ENCODE assay signal across 24 cellular contexts in the genomic region with DNA sequence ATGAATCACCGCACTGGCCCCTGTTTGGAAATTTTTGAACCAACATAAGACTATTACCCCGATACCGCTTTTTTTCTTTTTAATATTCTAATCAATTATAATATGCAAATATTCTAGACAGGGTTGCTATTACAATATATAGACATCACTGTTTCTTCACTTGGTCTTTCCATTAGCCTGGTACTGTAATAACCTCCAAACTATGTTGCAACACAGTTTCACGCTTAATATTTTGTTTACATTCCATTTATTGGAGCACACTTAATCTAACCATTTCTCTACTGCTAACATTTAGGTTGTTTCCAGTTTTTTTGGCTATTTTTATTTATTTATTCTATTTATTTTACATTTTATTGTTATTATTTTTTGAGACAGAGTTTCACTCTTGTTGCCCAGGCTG. TPM values are rescaled to one million over a fixed set of nuclear protein-coding genes. Genes with fewer than 3 reads are reported as not detected.
DNase-seq lines count a peak whose midpoint lies in the region; ATAC-seq, FAIRE-seq and TF ChIP-seq lines count a peak whose summit lies in the region.
"Had no signal": no experiment of that assay in that cellular context is flagged by ENCODE, and none has a peak within 500 bp of the region (broad histone marks: within the 10 kb centered on the region; RNA-seq: fewer than 3 reads in every experiment).

No MANE protein-coding gene starts in this region.

- H3K9ac ChIP-seq in HepG2 (ENCODE audit: insufficient read depth, low read depth, low read length) (no peak overlapping the region), K562 (ENCODE audit: insufficient read depth in 1 of 2, low read depth in 2 of 2, low read length in 2 of 2) (no peak overlapping the region)
- H3K9ac ChIP-seq: BLaER1 treated with 17β-estradiol and CSF1 and Interleukin-3, amounts not matched to agents 10 nM and 100 nM had no signal

- no peak for ATAC-seq in HepG2
- no peak for ATAC-seq in right lobe of liver
- ATAC-seq in K562: no peak
- ATAC-seq in GM21526 (IDR thresholded peaks at IDR 0.05; ENCODE audit: low FRiP score, unreplicated experiment): no peak
- no peak for ATAC-seq in GM18517 (IDR thresholded peaks at IDR 0.05; ENCODE audit: unreplicated experiment)
- ATAC-seq: CD8-positive, alpha-beta T cell had no signal

- WGBS in HepG2 (ENCODE audit: low lambda C conversion rate): 67% methylated on average over 4 of the region's 4 CpGs
- WGBS in right lobe of liver (ENCODE audit: insufficient coverage, low coverage, low lambda C conversion rate, missing lambda C conversion rate): 80% methylated on average over 4 of the region's 4 CpGs
- WGBS in K562 (ENCODE audit: insufficient coverage, low coverage, missing lambda C conversion rate): 0% methylated on average over 4 of the region's 4 CpGs
- 88% methylated on average over 4 of the region's 4 CpGs for WGBS in hepatocyte (ENCODE audit: low lambda C conversion rate, missing lambda C conversion rate)

- DNase-seq in HepG2 (ENCODE audit: low spot score) (no peak), right lobe of liver (no peak), K562 (ENCODE audit: extremely low read depth in 1 of 4, low spot score in 3 of 4) (no peak), hepatocyte (ENCODE audit: low spot score) (no peak), superior temporal gyrus (ENCODE audit: extremely low spot score) (no peak)
- DNase-seq: AML-193; Caco-2; Calu3; CD4-positive, alpha-beta T cell; CD8-positive, alpha-beta T cell; DMS79 treated with DMSO at 0.1 percent for 48 hours; GF-D8 had no signal

- BruUV-seq in HepG2 (replicated peaks; lab: Mats Ljungman, UMichigan): no TSS peak
- BruUV-seq in K562 (replicated peaks; lab: Mats Ljungman, UMichigan): no TSS peak

- H3K27ac ChIP-seq in HepG2 (ENCODE audit: extremely low read length, insufficient read depth, low read length) (no peak overlapping the region), right lobe of liver (no peak overlapping the region), K562 (ENCODE audit: extremely low read depth, low read depth, low read length) (no peak overlapping the region), hepatocyte (peak overlapping the region; percentile 63)
- H3K27ac ChIP-seq: 22Rv1; A549; BLaER1 treated with 17β-estradiol and CSF1 and Interleukin-3, amounts not matched to agents 10 nM and 100 nM; C4-2B had no signal

- no peak for TF ChIP-seq EP300 in HepG2 (IDR thresholded peaks at IDR 0.05; ENCODE audit: low read depth in 2 of 2, low read length in 2 of 2)
- no peak for TF ChIP-seq EP300 in HepG2 (CRISPR knock-in tag; IDR thresholded peaks at IDR 0.05; ENCODE audit: borderline replicate concordance)
- no peak for TF ChIP-seq EP300 in K562 (IDR thresholded peaks at IDR 0.05; ENCODE audit: low read length)

- TF ChIP-seq RAD21 in HepG2 (CRISPR knock-in tag; IDR thresholded peaks at IDR 0.05) (no peak), K562 (CRISPR knock-in tag; conservative IDR thresholded peaks at IDR 0.05 in 1 of 2, IDR thresholded peaks at IDR 0.05 in 1 of 2) (no peak)

- FAIRE-seq in HepG2 (lab: Jason Lieb, UNC) (no peak), K562 (lab: Jason Lieb, UNC) (no peak)
- FAIRE-seq: A549, D721Med, G401.6, GM12891, GM18507, GM19239 had no signal

- in situ Hi-C loops in HepG2 (cut with HindIII; ENCODE audit: extremely low pct_ligation_motif_present, low pct_unique_long_range_greater_than_20kb) (no loop called here), K562 (cut with MboI) (no loop called here)

- TF ChIP-seq CTCF in HepG2 (CRISPR knock-in tag; IDR thresholded peaks at IDR 0.05) (no peak), right lobe of liver (IDR thresholded peaks at IDR 0.05) (no peak), K562 (IDR thresholded peaks at IDR 0.05 in 2 of 3, conservative IDR thresholded peaks at IDR 0.05 in 1 of 3; ENCODE audit: insufficient read depth in 2 of 3, low read depth in 1 of 3, low read length in 3 of 3) (no peak), hepatocyte (IDR thresholded peaks at IDR 0.05; ENCODE audit: poor library complexity) (no peak)

- H3K9me3 ChIP-seq in HepG2 (ENCODE audit: low read length) (no peaks in the 10 kb centered on the region), right lobe of liver (no peaks in the 10 kb centered on the region), K562 (replicated peaks; ENCODE audit: control insufficient read depth, insufficient read depth, low read depth, low read length) (no peaks in the 10 kb centered on the region), hepatocyte (ENCODE audit: low read depth) (no peaks in the 10 kb centered on the region)
- H3K9me3 ChIP-seq: A549, Caco-2 had no signal

- H3K36me3 ChIP-seq in HepG2 (replicated peaks in 1 of 2; ENCODE audit: control insufficient read depth in 1 of 2, insufficient read depth in 2 of 2, low read length in 2 of 2): no peaks in the 10 kb centered on the region
- no peaks in the 10 kb centered on the region for H3K36me3 ChIP-seq in right lobe of liver
- no peaks in the 10 kb centered on the region for H3K36me3 ChIP-seq in K562 (ENCODE audit: control insufficient read depth, insufficient read depth, low read length)
- no peaks in the 10 kb centered on the region for H3K36me3 ChIP-seq in hepatocyte (replicated peaks; ENCODE audit: insufficient read depth, low read depth)
- H3K36me3 ChIP-seq: BLaER1 treated with 17β-estradiol and CSF1 and Interleukin-3, amounts not matched to agents 10 nM and 100 nM had no signal

- H3K27me3 ChIP-seq in HepG2 (ENCODE audit: control insufficient read depth in 1 of 2, insufficient read depth in 2 of 2, low read length in 2 of 2) (peaks cover 0 to 10% of the 10 kb centered on the region in 2 experiments; a peak in 2 of 5 replicates), right lobe of liver (no peaks in the 10 kb centered on the region), K562 (ENCODE audit: control insufficient read depth in 2 of 2, insufficient read depth in 2 of 2, low read length in 2 of 2) (peaks cover 19 to 44% of the 10 kb centered on the region in 2 experiments; a peak in 4 of 5 replicates), hepatocyte (no peaks in the 10 kb centered on the region)
- H3K27me3 ChIP-seq: BLaER1 treated with 17β-estradiol and CSF1 and Interleukin-3, amounts not matched to agents 10 nM and 100 nM had no signal

- H3K79me2 ChIP-seq in HepG2 (ENCODE audit: insufficient read depth, low read length) (no peaks in the 10 kb centered on the region), K562 (ENCODE audit: control insufficient read depth, insufficient read depth, low read length) (no peaks in the 10 kb centered on the region), hepatocyte (no peaks in the 10 kb centered on the region)

- no peaks in the 10 kb centered on the region for H3K9me2 ChIP-seq in hepatocyte (replicated peaks; ENCODE audit: insufficient read depth)

- H4K20me1 ChIP-seq in HepG2 (ENCODE audit: insufficient read depth, low read length): no peaks in the 10 kb centered on the region
- no peaks in the 10 kb centered on the region for H4K20me1 ChIP-seq in K562 (replicated peaks; ENCODE audit: control insufficient read depth, insufficient read depth, low read length)
- H4K20me1 ChIP-seq in hepatocyte (ENCODE audit: insufficient read depth, poor library complexity, severe bottlenecking): no peaks in the 10 kb centered on the region
- H4K20me1 ChIP-seq: BLaER1 treated with 17β-estradiol and CSF1 and Interleukin-3, amounts not matched to agents 10 nM and 100 nM had no signal

- POLR2A ChIA-PET in HepG2 (lab: Yijun Ruan, JAX): interaction anchor here (1.0 kb wide), 1 partner anchor 17 kb away, joined by 3 read pairs; the partner anchor contains the start of gene NID1
- POLR2A ChIA-PET in K562 (lab: Yijun Ruan, JAX): no interaction called here

- no peak for TF ChIP-seq POLR2A in HepG2 (IDR thresholded peaks at IDR 0.05; ENCODE audit: insufficient read depth in 1 of 2, low read depth in 2 of 2, low read length in 2 of 2)
- TF ChIP-seq POLR2A in right lobe of liver (IDR thresholded peaks at IDR 0.05): no peak
- no peak for TF ChIP-seq POLR2A in K562 (conservative IDR thresholded peaks at IDR 0.05)

- H3K4me2 ChIP-seq in HepG2 (ENCODE audit: low read depth, low read length) (no peak overlapping the region), K562 (ENCODE audit: insufficient read depth, low read length) (no peak overlapping the region), hepatocyte (peak overlapping the region; percentile 64)
- H3K4me2 ChIP-seq: A549; BLaER1 treated with 17β-estradiol and CSF1 and Interleukin-3, amounts not matched to agents 10 nM and 100 nM had no signal

- intact Hi-C loops in HepG2 (cut with micrococcal nuclease; ENCODE audit: unreplicated experiment) (no loop called here), right lobe of liver (cut with DNase I) (no loop called here), K562 (cut with micrococcal nuclease) (no loop called here)

- H3K4me1 ChIP-seq in HepG2 (ENCODE audit: insufficient read depth, low read length): peaks cover 16% of the 10 kb centered on the region
- no peaks in the 10 kb centered on the region for H3K4me1 ChIP-seq in right lobe of liver
- H3K4me1 ChIP-seq in K562 (replicated peaks in 1 of 2; ENCODE audit: control insufficient read depth in 2 of 2, insufficient read depth in 2 of 2, low read length in 2 of 2): no peaks in the 10 kb centered on the region
- H3K4me1 ChIP-seq in hepatocyte (ENCODE audit: insufficient read depth): peaks cover 16% of the 10 kb centered on the region

- H3K4me3 ChIP-seq in HepG2 (replicated peaks in 1 of 3; ENCODE audit: insufficient read depth in 1 of 3, low read depth in 2 of 3, low read length in 3 of 3): no peak overlapping the region
- no peak overlapping the region for H3K4me3 ChIP-seq in right lobe of liver
- no peak overlapping the region for H3K4me3 ChIP-seq in K562
- H3K4me3 ChIP-seq in hepatocyte: no peak overlapping the region
- H3K4me3 ChIP-seq: A549; BLaER1 treated with 17β-estradiol and CSF1 and Interleukin-3, amounts not matched to agents 10 nM and 100 nM had no signal

- H2AFZ ChIP-seq in HepG2 (ENCODE audit: low read length) (no peak overlapping the region), K562 (ENCODE audit: low read depth, low read length) (no peak overlapping the region), hepatocyte (no peak overlapping the region)

- CTCF ChIA-PET in HepG2 (lab: Yijun Ruan, JAX; ENCODE audit: low intra/inter-chr PET ratio, low total read pairs) (no interaction called here), K562 (lab: Yijun Ruan, JAX; ENCODE audit: low intra/inter-chr PET ratio) (no interaction called here)

- H3K9me1 ChIP-seq in K562 (ENCODE audit: control insufficient read depth, insufficient read depth, low read length): no peaks in the 10 kb centered on the region

RNA-seq across cellular contexts. Expression of gene NID1, which starts 17.6 kb away (rescaled TPM):
- total RNA-seq in HepG2 (2016; rRNA removed; fragmentation: Illumina TruSeq; extraction: Trizol): 29.3 and 50.2 TPM in 2 replicates
- 5.0 and 5.1 TPM in 2 replicates for total RNA-seq in HepG2 (2016; cell fraction: cytosol; rRNA removed; fragmentation: Illumina TruSeq; extraction: Trizol; ENCODE audit: low read depth)
- total RNA-seq in HepG2 (2016; cell fraction: insoluble cytoplasmic fraction; rRNA removed; fragmentation: Illumina TruSeq; extraction: Trizol): 22.1 and 49.8 TPM in 2 replicates
- 10.8 and 12.4 TPM in 2 replicates for total RNA-seq in HepG2 (2016; cell fraction: membrane; rRNA removed; fragmentation: Illumina TruSeq; extraction: Trizol)
- 68.9 and 87.3 TPM in 2 replicates for total RNA-seq in HepG2 (2016; cell fraction: nucleus; rRNA removed; fragmentation: Illumina TruSeq; extraction: Trizol)
- polyA plus RNA-seq in HepG2 (2011; rRNA removed): 56.1 and 77.2 TPM in 2 replicates
- 45.0 and 56.5 TPM in 2 replicates for polyA plus RNA-seq in HepG2 (2011; cell fraction: cytosol; rRNA removed)
- 102 and 105 TPM in 2 replicates for polyA plus RNA-seq in HepG2 (2011; cell fraction: nucleus; rRNA removed)
- polyA plus RNA-seq in HepG2 (2012): 122 and 152 TPM in 2 replicates
- polyA plus RNA-seq in HepG2 (2016; cell fraction: cytosol; fragmentation: Illumina TruSeq; extraction: Trizol; ENCODE audit: low read depth): 2.7 and 3.2 TPM in 2 replicates
- polyA plus RNA-seq in HepG2 (2016; cell fraction: insoluble cytoplasmic fraction; fragmentation: Illumina TruSeq; extraction: Trizol; ENCODE audit: low read depth): 25.6 and 37.4 TPM in 2 replicates
- polyA plus RNA-seq in HepG2 (2016; cell fraction: membrane; fragmentation: Illumina TruSeq; extraction: Trizol; ENCODE audit: low read depth): 7.7 and 9.8 TPM in 2 replicates
- 108 and 114 TPM in 2 replicates for polyA plus RNA-seq in HepG2 (2016; cell fraction: nucleus; fragmentation: Illumina TruSeq; extraction: Trizol; ENCODE audit: insufficient read depth, low read depth)
- 173 TPM in 1 of 2 replicates, not detected in the other for polyA minus RNA-seq in HepG2 (2011; rRNA and poly(A)+ RNA removed; ENCODE audit: low replicate concordance)
- polyA minus RNA-seq in HepG2 (2011; cell fraction: cytosol; rRNA and poly(A)+ RNA removed): 109 and 121 TPM in 2 replicates
- 60.0 and 68.8 TPM in 2 replicates for polyA minus RNA-seq in HepG2 (2011; cell fraction: nucleus; rRNA and poly(A)+ RNA removed)
- 10 to 100 TPM; 45.7 to 67.1 (median 59.1) TPM for total RNA-seq in right lobe of liver
- total RNA-seq in K562 (2011; cell fraction: chromatin; rRNA removed; ENCODE audit: low replicate concordance): not detected in 2 replicates
- total RNA-seq in K562 (2011; cell fraction: nucleolus; rRNA removed): not detected in 2 replicates
- not detected in 2 replicates for total RNA-seq in K562 (2011; cell fraction: nucleoplasm; rRNA removed)
- total RNA-seq in K562 (2014; rRNA removed): not detected in 2 replicates
- total RNA-seq in K562 (2014; rRNA removed; fragmentation: Illumina TruSeq; extraction: Trizol): not detected in 2 replicates
- not detected in 2 replicates for total RNA-seq in K562 (2015; rRNA removed; fragmentation: Illumina TruSeq; extraction: Trizol)
- total RNA-seq in K562 (2021): 0.22 and 0.27 TPM in 2 replicates
- polyA plus RNA-seq in K562 (2011; rRNA removed): not detected in 2 replicates
- polyA plus RNA-seq in K562 (2011; cell fraction: cytosol; rRNA removed): 0.01 TPM in 1 of 2 replicates, not detected in the other
- not detected in 2 replicates for polyA plus RNA-seq in K562 (2011; cell fraction: nucleus; rRNA removed)
- polyA plus RNA-seq in K562 (2012): not detected in 2 replicates
- not detected in 2 replicates for polyA plus RNA-seq in K562 (2014; fragmentation: Illumina TruSeq; extraction: Trizol)
- not detected for polyA plus RNA-seq in K562 (2014; fragmentation: Nextera tagmentation; extraction: Ambion mirVana)
- polyA plus RNA-seq in K562 (2014; rRNA removed): not detected in 2 replicates
- polyA minus RNA-seq in K562 (2011; rRNA and poly(A)+ RNA removed): not detected in 2 replicates
- 0.46 TPM in 1 of 2 replicates, not detected in the other for polyA minus RNA-seq in K562 (2011; cell fraction: cytosol; rRNA and poly(A)+ RNA removed)
- polyA minus RNA-seq in K562 (2011; cell fraction: nucleus; rRNA and poly(A)+ RNA removed): not detected in 2 replicates
- total RNA-seq in hepatocyte: 57.3 and 72.8 TPM in 2 replicates
- polyA plus RNA-seq in hepatocyte: 53.8 and 58.8 TPM in 2 replicates
- total RNA-seq: B cell; CD8-positive, alpha-beta T cell had no signal

RNA-seq across cellular contexts. Expression of gene GPR137B, which starts 59.8 kb away (rescaled TPM):
- 0.27 and 0.31 TPM in 2 replicates for total RNA-seq in HepG2 (2016; rRNA removed; fragmentation: Illumina TruSeq; extraction: Trizol)
- 0.35 and 0.40 TPM in 2 replicates for total RNA-seq in HepG2 (2016; cell fraction: cytosol; rRNA removed; fragmentation: Illumina TruSeq; extraction: Trizol; ENCODE audit: low read depth)
- total RNA-seq in HepG2 (2016; cell fraction: insoluble cytoplasmic fraction; rRNA removed; fragmentation: Illumina TruSeq; extraction: Trizol): 0.31 and 0.45 TPM in 2 replicates
- 0.31 and 0.37 TPM in 2 replicates for total RNA-seq in HepG2 (2016; cell fraction: membrane; rRNA removed; fragmentation: Illumina TruSeq; extraction: Trizol)
- 0.34 and 0.59 TPM in 2 replicates for total RNA-seq in HepG2 (2016; cell fraction: nucleus; rRNA removed; fragmentation: Illumina TruSeq; extraction: Trizol)
- polyA plus RNA-seq in HepG2 (2011; rRNA removed): 0.41 and 0.59 TPM in 2 replicates
- polyA plus RNA-seq in HepG2 (2011; cell fraction: cytosol; rRNA removed): 0.32 and 0.50 TPM in 2 replicates
- polyA plus RNA-seq in HepG2 (2011; cell fraction: nucleus; rRNA removed): 0.72 and 0.85 TPM in 2 replicates
- polyA plus RNA-seq in HepG2 (2012): 0.47 and 1.5 TPM in 2 replicates
- 0.21 and 0.23 TPM in 2 replicates for polyA plus RNA-seq in HepG2 (2016; cell fraction: cytosol; fragmentation: Illumina TruSeq; extraction: Trizol; ENCODE audit: low read depth)
- polyA plus RNA-seq in HepG2 (2016; cell fraction: insoluble cytoplasmic fraction; fragmentation: Illumina TruSeq; extraction: Trizol; ENCODE audit: low read depth): 0.35 and 0.58 TPM in 2 replicates
- polyA plus RNA-seq in HepG2 (2016; cell fraction: membrane; fragmentation: Illumina TruSeq; extraction: Trizol; ENCODE audit: low read depth): 0.40 and 0.45 TPM in 2 replicates
- polyA plus RNA-seq in HepG2 (2016; cell fraction: nucleus; fragmentation: Illumina TruSeq; extraction: Trizol; ENCODE audit: insufficient read depth, low read depth): 0.70 and 0.75 TPM in 2 replicates
- 0.10 and 0.21 TPM in 2 replicates for polyA minus RNA-seq in HepG2 (2011; rRNA and poly(A)+ RNA removed; ENCODE audit: low replicate concordance)
- polyA minus RNA-seq in HepG2 (2011; cell fraction: cytosol; rRNA and poly(A)+ RNA removed): not detected in 2 replicates
- 0.52 and 1.2 TPM in 2 replicates for polyA minus RNA-seq in HepG2 (2011; cell fraction: nucleus; rRNA and poly(A)+ RNA removed)
- total RNA-seq in right lobe of liver: 10 to 100 TPM in 2 of 6 experiments, 1 to 10 TPM in 4; 4.3 to 22.2 (median 7.6) TPM
- total RNA-seq in K562 (2011; cell fraction: chromatin; rRNA removed; ENCODE audit: low replicate concordance): 0.28 and 0.65 TPM in 2 replicates
- total RNA-seq in K562 (2011; cell fraction: nucleolus; rRNA removed): 0.17 and 0.79 TPM in 2 replicates
- 0.22 and 2.1 TPM in 2 replicates for total RNA-seq in K562 (2011; cell fraction: nucleoplasm; rRNA removed)
- 0.36 and 0.94 TPM in 2 replicates for total RNA-seq in K562 (2014; rRNA removed)
- 0.70 and 0.76 TPM in 2 replicates for total RNA-seq in K562 (2014; rRNA removed; fragmentation: Illumina TruSeq; extraction: Trizol)
- total RNA-seq in K562 (2015; rRNA removed; fragmentation: Illumina TruSeq; extraction: Trizol): 0.75 and 0.87 TPM in 2 replicates
- total RNA-seq in K562 (2021): 0.49 and 0.62 TPM in 2 replicates
- 0.04 and 0.28 TPM in 2 replicates for polyA plus RNA-seq in K562 (2011; rRNA removed)
- polyA plus RNA-seq in K562 (2011; cell fraction: cytosol; rRNA removed): 0.07 and 0.19 TPM in 2 replicates
- polyA plus RNA-seq in K562 (2011; cell fraction: nucleus; rRNA removed): 0.30 and 0.60 TPM in 2 replicates
- polyA plus RNA-seq in K562 (2012): 0.78 and 1.8 TPM in 2 replicates
- polyA plus RNA-seq in K562 (2014; fragmentation: Illumina TruSeq; extraction: Trizol): 1.0 and 1.1 TPM in 2 replicates
- under 1 TPM; 0.14 to 0.35 TPM for polyA plus RNA-seq in K562 (2014; fragmentation: Nextera tagmentation; extraction: Ambion mirVana)
- polyA plus RNA-seq in K562 (2014; rRNA removed): 0.49 and 0.62 TPM in 2 replicates
- polyA minus RNA-seq in K562 (2011; rRNA and poly(A)+ RNA removed): 0.27 TPM in 1 of 2 replicates, not detected in the other
- polyA minus RNA-seq in K562 (2011; cell fraction: cytosol; rRNA and poly(A)+ RNA removed): not detected in 2 replicates
- 0.13 TPM in 1 of 2 replicates, not detected in the other for polyA minus RNA-seq in K562 (2011; cell fraction: nucleus; rRNA and poly(A)+ RNA removed)
- 13.4 and 15.5 TPM in 2 replicates for total RNA-seq in hepatocyte
- 12.2 and 13.0 TPM in 2 replicates for polyA plus RNA-seq in hepatocyte

Comparison
In these comparisons a context has a peak if more than half of its experiments do, and no peak if none do; other contexts are left out.
1. RNA of gene NID1, which starts 17.6 kb away (total RNA-seq): 57.3 to 72.8 TPM in hepatocyte, 45.7 to 67.1 TPM in right lobe of liver and 5.0 to 87.3 TPM in HepG2; 0.22 to 0.27 TPM in K562; every median in the first group is over 4 times any median in the second.
2. Of the 241 proteins assayed by ChIP-seq in both HepG2 and K562: peak only in HepG2: none; only in K562: none; in both: CEBPB; in neither: 240.